Comparison of ENCODE assay signal across 29 cellular contexts in genomic region chr7:90739731-90740130, GRCh38.
"Had no signal": no experiment of that assay in that cellular context is flagged by ENCODE, and none has a peak within 500 bp of the region (broad histone marks: within the 10 kb centered on the region; RNA-seq: fewer than 3 reads in every experiment).

No MANE protein-coding gene starts in this region.

- H3K9me3 Mint-ChIP-seq: endodermal cell, mesothelial cell of epicardium, type B pancreatic cell had no signal

- H3K27ac ChIP-seq: epithelial cell of prostate, gastrocnemius medialis, neural progenitor cell, pancreas, right lobe of liver, testis, tibial artery had no signal

- H3K4me1 ChIP-seq: testis, tibial artery had no signal

- DNase-seq: cerebellar nuclear complex; effector CD8-positive, alpha-beta T cell; endodermal cell; foreskin fibroblast; gastrocnemius medialis; kidney; mesenchymal stem cell; mucosa of descending colon; naive thymus-derived CD4-positive, alpha-beta T cell; nucleus accumbens; pancreas; right lobe of liver; small intestine; stimulated activated CD4-positive, alpha-beta T cell treated with anti-CD3 and anti-CD28 coated beads, Interleukin-15, amount 100 ng/mL, for 24 hours; stimulated activated CD4-positive, alpha-beta T cell treated with anti-CD3 and anti-CD28 coated beads, Interleukin-4, amount 100 ng/mL, for 1 hour; stimulated activated CD8-positive, alpha-beta memory T cell treated with anti-CD3 and anti-CD28 coated beads, Interleukin-4, amount 100 ng/mL, for 48 hours; stimulated activated naive CD8-positive, alpha-beta T cell treated with anti-CD3 and anti-CD28 coated beads, Interleukin-15, Interleukin-2, amounts not matched to agents 100 U/mL and 50 U/mL, for 24 hours; substantia nigra; testis; tibial artery had no signal

- H3K36me3 Mint-ChIP-seq: naive thymus-derived CD4-positive, alpha-beta T cell; type B pancreatic cell had no signal

- H3K9ac ChIP-seq: neural progenitor cell had no signal

- H3K27ac Mint-ChIP-seq: endodermal cell; mesothelial cell of epicardium; naive thymus-derived CD4-positive, alpha-beta T cell; nephron; neural progenitor cell; type B pancreatic cell had no signal

- H3K4me2 ChIP-seq: neural progenitor cell had no signal

- H3K9me3 ChIP-seq: gastrocnemius medialis, mucosa of descending colon, pancreas, right lobe of liver, testis, tibial artery had no signal

- H3K4me3 ChIP-seq: dorsolateral prefrontal cortex, gastrocnemius medialis, lung, mucosa of descending colon, neural progenitor cell, pancreas, right lobe of liver, testis, tibial artery had no signal

- H2AFZ ChIP-seq: neural progenitor cell had no signal

- ATAC-seq: esophagus mucosa; gastrocnemius medialis; left lobe of liver; mucosa of descending colon; naive thymus-derived CD4-positive, alpha-beta T cell; pancreas; right lobe of liver; stimulated activated naive CD8-positive, alpha-beta T cell treated with anti-CD3 and anti-CD28 coated beads, Interleukin-15, Interleukin-2, amounts not matched to agents 100 U/mL and 50 U/mL, for 24 hours had no signal

- H3K36me3 ChIP-seq: neural progenitor cell, right lobe of liver had no signal

- H3K27me3 ChIP-seq: dorsolateral prefrontal cortex, gastrocnemius medialis, neural progenitor cell, pancreas, right lobe of liver, testis, tibial artery had no signal

- H3K4me1 Mint-ChIP-seq: mesothelial cell of epicardium, nephron had no signal

- H3K27me3 Mint-ChIP-seq: type B pancreatic cell had no signal

- H3K4me3 Mint-ChIP-seq: endodermal cell; mesothelial cell of epicardium; naive thymus-derived CD4-positive, alpha-beta T cell; nephron; neural progenitor cell; type B pancreatic cell had no signal
